ENCODE assay signal across 19 cellular contexts in the genomic region with DNA sequence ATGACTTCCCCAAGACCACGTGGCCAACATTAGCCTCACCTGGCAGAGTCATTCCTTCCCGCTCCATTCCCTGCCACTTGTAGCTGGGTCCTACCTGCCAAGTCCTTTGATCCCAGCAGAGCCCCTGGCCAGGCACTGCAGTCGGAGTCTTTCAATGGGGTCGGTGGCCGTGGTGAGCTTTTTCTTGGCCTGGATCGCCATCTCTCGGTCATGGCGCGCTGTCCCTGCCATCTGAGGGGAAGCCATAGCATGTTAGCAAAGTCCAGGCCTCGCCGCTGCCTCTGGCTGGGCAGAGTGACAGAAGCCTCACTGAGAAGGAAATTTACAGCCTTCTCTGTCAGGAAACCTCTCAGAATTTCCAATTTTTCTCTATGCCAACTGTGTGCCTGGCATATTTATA. TPM values are rescaled to one million over a fixed set of nuclear protein-coding genes. Genes with fewer than 3 reads are reported as not detected.
DNase-seq lines count a peak whose midpoint lies in the region; ATAC-seq and TF ChIP-seq lines count a peak whose summit lies in the region.
"Had no signal": no experiment of that assay in that cellular context is flagged by ENCODE, and none has a peak within 500 bp of the region (broad histone marks: within the 10 kb centered on the region; RNA-seq: fewer than 3 reads in every experiment).

No MANE protein-coding gene starts in this region.

- peaks cover 27% of the 10 kb centered on the region for H3K9me3 Mint-ChIP-seq in activated CD8-positive, alpha-beta T cell treated with anti-CD3 and anti-CD28 coated beads for 36 hours

- H3K4me2 ChIP-seq in BLaER1 treated with 17β-estradiol and CSF1 and Interleukin-3, amounts not matched to agents 10 nM and 100 nM, result peak overlapping the region in 7 of 11 experiments; percentile 5 to 60 (median 51); a peak in 8 of 22 replicates
- no peak overlapping the region for H3K4me2 ChIP-seq in mesendoderm (ENCODE audit: low read length)

- no peak overlapping the region for H2AK5ac ChIP-seq in mesendoderm (ENCODE audit: low read length)

- POLR2A ChIA-PET in HEK293T (lab: Yijun Ruan, JAX), result no interaction called here
- POLR2A ChIA-PET in activated CD8-positive, alpha-beta T cell treated with anti-CD3 and anti-CD28 coated beads for 36 hours (lab: Charles Lee), result interaction anchor here (0.8 to 10.3 kb wide), 3 partner anchors 48 to 99 kb away, joined by 3 to 168 read pairs (median 4); a partner anchor contains a TSS

- intact Hi-C loops in activated CD8-positive, alpha-beta T cell treated with anti-CD3 and anti-CD28 coated beads for 36 hours (cut with micrococcal nuclease), result no loop called here

- H3K4me3 ChIP-seq in BLaER1 treated with 17β-estradiol and CSF1 and Interleukin-3, amounts not matched to agents 10 nM and 100 nM, result peak overlapping the region in 1 of 10 experiments; percentile 36; a peak in 1 of 20 replicates
- no peak overlapping the region for H3K4me3 ChIP-seq in astrocyte of the spinal cord (ENCODE audit: low read depth, low read length)
- H3K4me3 ChIP-seq in mesendoderm (ENCODE audit: low read length), result no peak overlapping the region
- H3K4me3 ChIP-seq: breast epithelium had no signal

- H3K4me3 Mint-ChIP-seq in activated CD8-positive, alpha-beta T cell treated with anti-CD3 and anti-CD28 coated beads for 36 hours, result no peak overlapping the region
- H3K4me3 Mint-ChIP-seq: naive B cell had no signal

- no peak overlapping the region for H4K5ac ChIP-seq in mesendoderm (ENCODE audit: low read length)

- peaks cover 22 to 52% (median 44%) of the 10 kb centered on the region in 11 experiments for H3K9me3 ChIP-seq in BLaER1 treated with 17β-estradiol and CSF1 and Interleukin-3, amounts not matched to agents 10 nM and 100 nM (replicated peaks in 1 of 11)
- H3K9me3 ChIP-seq: BE2C had no signal

- in situ Hi-C loops in astrocyte of the spinal cord (cut with HindIII; ENCODE audit: low sequenced_read_pairs), result no loop called here

- H2BK120ac ChIP-seq in mesendoderm (ENCODE audit: low read depth, low read length), result no peak overlapping the region

- H3K4ac ChIP-seq in mesendoderm (ENCODE audit: low read depth, low read length), result no peak overlapping the region

- no peaks in the 10 kb centered on the region for H3K27me3 ChIP-seq in BLaER1 treated with 17β-estradiol and CSF1 and Interleukin-3, amounts not matched to agents 10 nM and 100 nM
- peaks cover 5% of the 10 kb centered on the region for H3K27me3 ChIP-seq in mesendoderm (ENCODE audit: insufficient read depth, low read length, poor library complexity)

- DNase-seq in HEK293T (ENCODE audit: extremely low spot score) (peak; percentile 18), astrocyte of the spinal cord (ENCODE audit: low read depth, low spot score) (no peak), mesendoderm (peak; percentile 32), RKO (ENCODE audit: low spot score) (no peak), NCI-H146 (lab: John Stamatoyannopoulos, UW) (no peak)
- no peak for DNase-seq in activated CD8-positive, alpha-beta T cell treated with anti-CD3 and anti-CD28 coated beads for 36 hours
- DNase-seq: activated CD8-positive, alpha-beta memory T cell treated with anti-CD3 and anti-CD28 coated beads for 24 hours; activated gamma-delta T cell treated with Interleukin-2 at 50 U/mL for 16 hours; BE2C; EL; left colon; naive B cell; NCI-H510A; stimulated activated naive CD4-positive, alpha-beta T cell treated with Interleukin-2 at 50 U/mL for 16 hours had no signal

- H3K4me1 ChIP-seq in BLaER1 treated with 17β-estradiol and CSF1 and Interleukin-3, amounts not matched to agents 10 nM and 100 nM, result peaks cover 8 to 69% (median 51%) of the 10 kb centered on the region in 10 experiments; a peak in 19 of 20 replicates
- no peaks in the 10 kb centered on the region for H3K4me1 ChIP-seq in mesendoderm (ENCODE audit: control insufficient read depth, low read depth, low read length)
- H3K4me1 ChIP-seq: BE2C, breast epithelium had no signal

- peaks cover 0 to 22% (median 8%) of the 10 kb centered on the region in 11 experiments; a peak in 9 of 22 replicates for H3K36me3 ChIP-seq in BLaER1 treated with 17β-estradiol and CSF1 and Interleukin-3, amounts not matched to agents 10 nM and 100 nM
- H3K36me3 ChIP-seq in mesendoderm (ENCODE audit: control insufficient read depth, insufficient read depth, low read length), result no peaks in the 10 kb centered on the region
- H3K36me3 ChIP-seq: BE2C, breast epithelium had no signal

- H2BK15ac ChIP-seq in mesendoderm (replicated peaks; ENCODE audit: low read depth), result no peak overlapping the region

- H2BK5ac ChIP-seq in mesendoderm (ENCODE audit: low read length), result no peak overlapping the region

- no peak overlapping the region for H3K18ac ChIP-seq in mesendoderm (ENCODE audit: low read length)

- no peaks in the 10 kb centered on the region for H3K79me1 ChIP-seq in mesendoderm (ENCODE audit: low read length)

- H4K8ac ChIP-seq in mesendoderm (ENCODE audit: low read depth, low read length), result no peak overlapping the region

- H4K20me1 ChIP-seq in BLaER1 treated with 17β-estradiol and CSF1 and Interleukin-3, amounts not matched to agents 10 nM and 100 nM, result no peaks in the 10 kb centered on the region

- peak; percentile 33 for TF ChIP-seq CTCF in astrocyte of the spinal cord (IDR thresholded peaks at IDR 0.05; ENCODE audit: low read depth, low read length)
- no peak for TF ChIP-seq CTCF in activated CD8-positive, alpha-beta T cell treated with anti-CD3 and anti-CD28 coated beads for 36 hours (IDR thresholded peaks at IDR 0.05)

- H3K27ac Mint-ChIP-seq in activated CD8-positive, alpha-beta T cell treated with anti-CD3 and anti-CD28 coated beads for 36 hours, result no peak overlapping the region
- H3K27ac Mint-ChIP-seq: naive B cell had no signal

- H3K9ac ChIP-seq in BLaER1 treated with 17β-estradiol and CSF1 and Interleukin-3, amounts not matched to agents 10 nM and 100 nM, result no peak overlapping the region
- H3K9ac ChIP-seq in mesendoderm (ENCODE audit: low read length), result no peak overlapping the region

- no peaks in the 10 kb centered on the region for H3K79me2 ChIP-seq in mesendoderm (ENCODE audit: control insufficient read depth, insufficient read depth, low read length)

- H3K27me3 Mint-ChIP-seq in activated CD8-positive, alpha-beta T cell treated with anti-CD3 and anti-CD28 coated beads for 36 hours, result no peaks in the 10 kb centered on the region

- H3K36me3 Mint-ChIP-seq in activated CD8-positive, alpha-beta T cell treated with anti-CD3 and anti-CD28 coated beads for 36 hours (ENCODE audit: low read depth), result peaks cover 16% of the 10 kb centered on the region
- H3K36me3 Mint-ChIP-seq: naive B cell had no signal

- CTCF ChIA-PET in HEK293T (lab: Yijun Ruan, JAX), result no interaction called here
- CTCF ChIA-PET in activated CD8-positive, alpha-beta T cell treated with anti-CD3 and anti-CD28 coated beads for 36 hours (lab: Charles Lee), result interaction anchor here (1.0 to 5.6 kb wide), 7 partner anchors 13 to 142 kb away, joined by 4 to 77 read pairs (median 4); a partner anchor contains a TSS

- no peak for ATAC-seq in HG03139 (IDR thresholded peaks at IDR 0.05; ENCODE audit: unreplicated experiment)
- ATAC-seq in activated CD8-positive, alpha-beta T cell treated with anti-CD3 and anti-CD28 coated beads for 36 hours, result no peak
- ATAC-seq: left colon, sciatic nerve had no signal

- WGBS in mesendoderm (ENCODE audit: extremely low coverage, insufficient coverage, low lambda C conversion rate), result no CpG with 5 or more reads among the region's 11 CpGs

- peaks cover 56% of the 10 kb centered on the region for H3K4me1 Mint-ChIP-seq in activated CD8-positive, alpha-beta T cell treated with anti-CD3 and anti-CD28 coated beads for 36 hours (ENCODE audit: low read depth)

- peak overlapping the region in 6 of 11 experiments; percentile 23 to 56 (median 48); a peak in 10 of 22 replicates for H3K27ac ChIP-seq in BLaER1 treated with 17β-estradiol and CSF1 and Interleukin-3, amounts not matched to agents 10 nM and 100 nM
- H3K27ac ChIP-seq in mesendoderm (ENCODE audit: low read depth, low read length), result no peak overlapping the region
- H3K27ac ChIP-seq: breast epithelium, epithelial cell of prostate had no signal

- H3K23ac ChIP-seq in mesendoderm (ENCODE audit: low read length), result no peak overlapping the region

- no peak overlapping the region for H3K56ac ChIP-seq in mesendoderm (ENCODE audit: low read length)

TF ChIP-seq in HEK293T, 16 proteins besides CTCF, POLR2A, EP300 and RAD21:
- TF ChIP-seq LEF1 (IDR thresholded peaks at IDR 0.05; ENCODE audit: borderline replicate concordance) (no peak), TARDBP (IDR thresholded peaks at IDR 0.05) (no peak), FOXK2 (IDR thresholded peaks at IDR 0.05) (no peak), CTBP1 (IDR thresholded peaks at IDR 0.05; ENCODE audit: borderline replicate concordance) (no peak), NFRKB (IDR thresholded peaks at IDR 0.05) (no peak), SP1 (IDR thresholded peaks at IDR 0.05) (no peak)

RNA-seq across cellular contexts. Expression of a gene that starts 17.5 kb away (rescaled TPM):
- 0.04 TPM for polyA plus RNA-seq in mesendoderm (2013, experiment 1 of 2)
- not detected for polyA plus RNA-seq in mesendoderm (2013, experiment 2 of 2)
- total RNA-seq in activated CD8-positive, alpha-beta T cell treated with anti-CD3 and anti-CD28 coated beads for 36 hours, result under 1 TPM; 0.43 to 0.56 TPM
- total RNA-seq: breast epithelium, left colon, sciatic nerve had no signal

Comparison
In these comparisons a context has a peak if more than half of its experiments do, and no peak if none do; other contexts are left out.
1. DNase-seq: peak in HEK293T (single experiment) and mesendoderm (single experiment); none in astrocyte of the spinal cord (single experiment), RKO (single experiment), activated CD8-positive, alpha-beta T cell treated with anti-CD3 and anti-CD28 coated beads for 36 hours (single experiment) and NCI-H146 (single experiment).